Comparison of ENCODE assay signal across 12 cellular contexts in genomic region chr10:124225468-124226270, GRCh38.
DNase-seq lines count a peak whose midpoint lies in the region; ATAC-seq and TF ChIP-seq lines count a peak whose summit lies in the region.
"Had no signal": no experiment of that assay in that cellular context is flagged by ENCODE, and none has a peak within 500 bp of the region (broad histone marks: within the 10 kb centered on the region; RNA-seq: fewer than 3 reads in every experiment).

No MANE protein-coding gene starts in this region.

- DNase-seq in CD1c-positive myeloid dendritic cell (ENCODE audit: extremely low spot score) (peak; percentile 46), foreskin melanocyte (no peak), NCI-H2029 (lab: John Stamatoyannopoulos, UW) (no peak), BE2C (no peak)
- no peak for DNase-seq in activated T-cell treated with anti-CD3 and anti-CD28 coated beads, Interleukin-2, amount 50 U/mL, for 4 hours
- DNase-seq: NCI-H2029 treated with DMSO at 0.1 percent for 48 hours, uterus had no signal

- H3K36me3 Mint-ChIP-seq in IgD-negative memory B cell, result peaks cover 3% of the 10 kb centered on the region
- H3K36me3 Mint-ChIP-seq in activated T-cell treated with anti-CD3 and anti-CD28 coated beads, Interleukin-2, amount 50 U/mL, for 4 hours (ENCODE audit: insufficient read depth), result no peaks in the 10 kb centered on the region

- H3K4me1 ChIP-seq in BE2C, result peaks cover 10% of the 10 kb centered on the region
- H3K4me1 ChIP-seq: uterus had no signal

- H3K9me3 ChIP-seq in BE2C, result no peaks in the 10 kb centered on the region; the same call in 1 of the 2 replicates
- H3K9me3 ChIP-seq: uterus had no signal

- H3K9me3 Mint-ChIP-seq in IgD-negative memory B cell, result no peaks in the 10 kb centered on the region
- H3K9me3 Mint-ChIP-seq in activated T-cell treated with anti-CD3 and anti-CD28 coated beads, Interleukin-2, amount 50 U/mL, for 4 hours, result no peaks in the 10 kb centered on the region

- peak; percentile 20 to 48 for ATAC-seq in activated T-cell treated with anti-CD3 and anti-CD28 coated beads, Interleukin-2, amount 50 U/mL, for 4 hours
- no peak for ATAC-seq in GM18861 (IDR thresholded peaks at IDR 0.05; ENCODE audit: unreplicated experiment)

- no peaks in the 10 kb centered on the region for H3K27me3 Mint-ChIP-seq in IgD-negative memory B cell
- no peaks in the 10 kb centered on the region for H3K27me3 Mint-ChIP-seq in activated T-cell treated with anti-CD3 and anti-CD28 coated beads, Interleukin-2, amount 50 U/mL, for 4 hours (ENCODE audit: low read depth)

- H3K4me1 Mint-ChIP-seq in IgD-negative memory B cell, result peaks cover 15 to 32% (median 21%) of the 10 kb centered on the region in 3 donors
- no peaks in the 10 kb centered on the region for H3K4me1 Mint-ChIP-seq in activated T-cell treated with anti-CD3 and anti-CD28 coated beads, Interleukin-2, amount 50 U/mL, for 4 hours (ENCODE audit: low read depth)
- H3K4me1 Mint-ChIP-seq: neural crest cell had no signal

- H3K4me3 Mint-ChIP-seq in IgD-negative memory B cell, result peak overlapping the region in 2 of 4 donors; percentile 69 to 91
- no peak overlapping the region for H3K4me3 Mint-ChIP-seq in activated T-cell treated with anti-CD3 and anti-CD28 coated beads, Interleukin-2, amount 50 U/mL, for 4 hours
- H3K4me3 Mint-ChIP-seq: neural crest cell had no signal

- no peak for TF ChIP-seq CTCF in BE2C (IDR thresholded peaks at IDR 0.05; ENCODE audit: low read depth, low read length)

- H3K36me3 ChIP-seq in BE2C, result no peaks in the 10 kb centered on the region
- H3K36me3 ChIP-seq: uterus had no signal

- peak overlapping the region; percentile 65 to 100 (median 98) for H3K27ac Mint-ChIP-seq in IgD-negative memory B cell

- H3K27me3 ChIP-seq in layer of hippocampus (ENCODE audit: control insufficient read depth, insufficient read depth, low read length) (no peaks in the 10 kb centered on the region), BE2C (no peaks in the 10 kb centered on the region)
- H3K27me3 ChIP-seq: uterus had no signal

- peak overlapping the region; percentile 36 for H3K27ac ChIP-seq in layer of hippocampus (ENCODE audit: low read depth, low read length)
- H3K27ac ChIP-seq: HL-60, uterus had no signal

- H3K4me3 ChIP-seq in BE2C (ENCODE audit: low read depth, low read length), result no peak overlapping the region
- H3K4me3 ChIP-seq: uterus had no signal
